ENCODE assay signal across 1 cellular context in genomic region chr15:69158843-69159240, GRCh38.
TF ChIP-seq lines count a peak whose summit lies in the region.

No MANE protein-coding gene starts in this region.

TF ChIP-seq in WTC11, 78 proteins besides CTCF, POLR2A, EP300 and RAD21 (continued from another document):
- TF ChIP-seq AFF4 (CRISPR knock-in tag; IDR thresholded peaks at IDR 0.05; ENCODE audit: borderline replicate concordance) (no peak), FOXP4 (CRISPR knock-in tag; IDR thresholded peaks at IDR 0.05) (no peak), E2F1 (CRISPR knock-in tag; IDR thresholded peaks at IDR 0.05) (no peak)
